1 cellular context compared by ENCODE assay signal in genomic region chr3:124748560-124749198, GRCh38.
TF ChIP-seq lines count a peak whose summit lies in the region.

No MANE protein-coding gene starts in this region.

TF ChIP-seq in K562, 482 proteins besides CTCF, POLR2A, EP300 and RAD21:
- TF ChIP-seq POLR2B (IDR thresholded peaks at IDR 0.05; ENCODE audit: low read depth, partially characterized antibody) (peak; percentile 27), ZNF644 (tag; IDR thresholded peaks at IDR 0.05; ENCODE audit: low read depth) (no peak)
